26 cellular contexts compared by ENCODE assay signal in the genomic region with DNA sequence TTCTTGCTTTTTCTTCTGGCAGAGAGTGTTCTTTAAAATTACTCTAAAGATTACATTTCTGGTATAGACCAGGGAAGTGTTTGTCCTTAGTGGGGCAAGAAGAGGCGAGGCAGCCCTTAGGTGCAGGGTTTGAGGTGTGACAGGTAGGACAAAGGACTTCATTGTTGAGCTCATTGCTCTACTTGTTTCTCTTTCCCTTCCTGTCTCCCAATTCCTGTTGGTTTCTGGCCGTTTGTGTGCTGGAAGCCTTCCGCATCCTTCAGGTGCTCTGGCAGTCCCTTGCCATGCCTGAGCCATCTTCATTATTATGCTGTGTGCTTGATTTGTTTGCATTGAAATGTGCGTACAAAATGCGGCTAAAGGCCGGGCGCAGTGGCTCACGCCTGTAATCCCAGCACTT.
DNase-seq lines count a peak whose midpoint lies in the region; ATAC-seq and TF ChIP-seq lines count a peak whose summit lies in the region.
"Had no signal": no experiment of that assay in that cellular context is flagged by ENCODE, and none has a peak within 500 bp of the region (broad histone marks: within the 10 kb centered on the region; RNA-seq: fewer than 3 reads in every experiment).

No MANE protein-coding gene starts in this region.

- peaks cover 6% of the 10 kb centered on the region for H3K27me3 Mint-ChIP-seq in GM23338 (ENCODE audit: insufficient read depth, low read depth, poor library complexity)
- no peaks in the 10 kb centered on the region for H3K27me3 Mint-ChIP-seq in stimulated activated memory B cell treated with anti-CD40 and anti-IgM and Interleukin-4, amounts not matched to agents 10 μg/mL and 1 μg/mL and 100 μg/mL, for 72 hours
- H3K27me3 Mint-ChIP-seq: activated CD4-positive, alpha-beta memory T cell treated with anti-CD3 and anti-CD28 coated beads, Interleukin-2, amount 10 ng/mL, durations not matched to agents 7 days and 5 days; B cell; CD4-positive, alpha-beta memory T cell; naive thymus-derived CD8-positive, alpha-beta T cell; stimulated activated naive CD8-positive, alpha-beta T cell treated with anti-CD3 and anti-CD28 coated beads, Interleukin-15, Interleukin-2, amounts not matched to agents 100 ng/mL and 50 ng/mL, for 24 hours had no signal

- peaks cover 18% of the 10 kb centered on the region for H3K36me3 Mint-ChIP-seq in GM23338 (ENCODE audit: low read depth)
- peaks cover 35% of the 10 kb centered on the region for H3K36me3 Mint-ChIP-seq in stimulated activated memory B cell treated with anti-CD40 and anti-IgM and Interleukin-4, amounts not matched to agents 10 μg/mL and 1 μg/mL and 100 μg/mL, for 72 hours

- intact Hi-C loops in prostate gland (cut with DNase I) (no loop called here), posterior cingulate gyrus (cut with DNase I) (no loop called here), psoas muscle (cut with DNase I) (no loop called here)

- H3K27ac ChIP-seq in GM23338 (ENCODE audit: low read depth), result peak overlapping the region; percentile 48; the same call in 1 of the 2 replicates
- peak overlapping the region in 1 of 2 donors; percentile 52 for H3K27ac ChIP-seq in prostate gland
- no peak overlapping the region for H3K27ac ChIP-seq in psoas muscle
- H3K27ac ChIP-seq: left lung, SJCRH30 had no signal

- no peak overlapping the region for H2AFZ ChIP-seq in GM23338

- H3K9me2 ChIP-seq in GM23338 (ENCODE audit: insufficient read depth), result no peaks in the 10 kb centered on the region

- peaks cover 23% of the 10 kb centered on the region for H3K4me1 ChIP-seq in GM23338 (ENCODE audit: insufficient read depth)
- no peaks in the 10 kb centered on the region for H3K4me1 ChIP-seq in prostate gland (replicated peaks)
- H3K4me1 ChIP-seq in psoas muscle, result peaks cover 56% of the 10 kb centered on the region

- TF ChIP-seq POLR2A in prostate gland (IDR thresholded peaks at IDR 0.05), result no peak

- H3K27me3 ChIP-seq in GM23338 (ENCODE audit: insufficient read depth), result no peaks in the 10 kb centered on the region
- H3K27me3 ChIP-seq in prostate gland (replicated peaks; ENCODE audit: insufficient read depth), result no peaks in the 10 kb centered on the region
- no peaks in the 10 kb centered on the region for H3K27me3 ChIP-seq in psoas muscle (ENCODE audit: insufficient read depth in 3 of 3, low read length in 2 of 3)
- H3K27me3 ChIP-seq: body of pancreas, left lung, SJCRH30 had no signal

- H3K9me3 ChIP-seq in prostate gland (no peaks in the 10 kb centered on the region), psoas muscle (no peaks in the 10 kb centered on the region)
- H3K9me3 ChIP-seq: body of pancreas, left lung, SJCRH30 had no signal

- no peak overlapping the region for H3K4me2 ChIP-seq in GM23338

- H3K4me3 ChIP-seq in GM23338 (no peak overlapping the region), prostate gland (no peak overlapping the region), psoas muscle (no peak overlapping the region)
- H3K4me3 ChIP-seq: body of pancreas, left lung, SJCRH30 had no signal

- no peaks in the 10 kb centered on the region for H4K20me1 ChIP-seq in GM23338 (replicated peaks; ENCODE audit: insufficient read depth)

- H3K36me3 ChIP-seq in GM23338 (ENCODE audit: insufficient read depth) (no peaks in the 10 kb centered on the region), prostate gland (no peaks in the 10 kb centered on the region), psoas muscle (ENCODE audit: insufficient read depth in 1 of 2, low read depth in 1 of 2) (no peaks in the 10 kb centered on the region)
- H3K36me3 ChIP-seq: SJCRH30 had no signal

- TF ChIP-seq CTCF in GM23338 (conservative IDR thresholded peaks at IDR 0.05; ENCODE audit: low read depth in 2 of 2) (no peak), prostate gland (IDR thresholded peaks at IDR 0.05) (no peak), psoas muscle (IDR thresholded peaks at IDR 0.05) (no peak)

- H3K79me2 ChIP-seq in GM23338 (replicated peaks; ENCODE audit: insufficient read depth), result peaks cover 22% of the 10 kb centered on the region

- H3K4me1 Mint-ChIP-seq in GM23338, result peaks cover 27% of the 10 kb centered on the region
- H3K4me1 Mint-ChIP-seq in stimulated activated memory B cell treated with anti-CD40 and anti-IgM and Interleukin-4, amounts not matched to agents 10 μg/mL and 1 μg/mL and 100 μg/mL, for 72 hours, result peaks cover 16% of the 10 kb centered on the region

- WGBS in prostate gland, result 52% methylated on average over 8 of the region's 8 CpGs
- 96% methylated on average over 8 of the region's 8 CpGs for WGBS in psoas muscle, 3 donors

- DNase-seq in GM23338 (ENCODE audit: low spot score), result no peak
- DNase-seq in NCI-H526 (lab: John Stamatoyannopoulos, UW), result peak; percentile 90 to 94
- peak; percentile 56 for DNase-seq in prostate gland (ENCODE audit: low spot score)
- DNase-seq in posterior cingulate gyrus, result no peak
- no peak for DNase-seq in psoas muscle
- DNase-seq in stimulated activated CD8-positive, alpha-beta memory T cell treated with anti-CD3 and anti-CD28 coated beads, Interleukin-4, amount 100 ng/mL, for 48 hours, result no peak
- DNase-seq: activated CD4-positive, alpha-beta memory T cell treated with anti-CD3 and anti-CD28 coated beads, Interleukin-2, amount 10 ng/mL, durations not matched to agents 7 days and 5 days; activated CD8-positive, alpha-beta memory T cell treated with anti-CD3 and anti-CD28 coated beads, Interleukin-2, amount 50 U/mL, for 4 hours; activated naive CD4-positive, alpha-beta T cell treated with anti-CD3 and anti-CD28 coated beads, Interleukin-2, amount 50 U/mL, for 16 hours; CD4-positive, alpha-beta memory T cell; cerebellar nuclear complex; DMS 273 treated with DMSO at 0.1 percent for 48 hours; Kasumi-1; left lung; MV-4-11; naive thymus-derived CD8-positive, alpha-beta T cell; NCI-H146; RPMI8226; SJCRH30; SW 1271; T-helper 9 cell had no signal

- no peak overlapping the region for H3K4me3 Mint-ChIP-seq in GM23338
- no peak overlapping the region for H3K4me3 Mint-ChIP-seq in stimulated activated memory B cell treated with anti-CD40 and anti-IgM and Interleukin-4, amounts not matched to agents 10 μg/mL and 1 μg/mL and 100 μg/mL, for 72 hours
- H3K4me3 Mint-ChIP-seq: activated CD4-positive, alpha-beta memory T cell treated with anti-CD3 and anti-CD28 coated beads, Interleukin-2, amount 10 ng/mL, durations not matched to agents 7 days and 5 days; B cell; CD4-positive, alpha-beta memory T cell; naive thymus-derived CD8-positive, alpha-beta T cell; stimulated activated naive CD8-positive, alpha-beta T cell treated with anti-CD3 and anti-CD28 coated beads, Interleukin-15, Interleukin-2, amounts not matched to agents 100 ng/mL and 50 ng/mL, for 24 hours had no signal

- no peak overlapping the region for H3K27ac Mint-ChIP-seq in GM23338
- no peak overlapping the region for H3K27ac Mint-ChIP-seq in stimulated activated memory B cell treated with anti-CD40 and anti-IgM and Interleukin-4, amounts not matched to agents 10 μg/mL and 1 μg/mL and 100 μg/mL, for 72 hours
- H3K27ac Mint-ChIP-seq: activated CD4-positive, alpha-beta memory T cell treated with anti-CD3 and anti-CD28 coated beads, Interleukin-2, amount 10 ng/mL, durations not matched to agents 7 days and 5 days; B cell; stimulated activated naive CD8-positive, alpha-beta T cell treated with anti-CD3 and anti-CD28 coated beads, Interleukin-15, Interleukin-2, amounts not matched to agents 100 ng/mL and 50 ng/mL, for 24 hours had no signal

- ATAC-seq in GM23338 (no peak), esophagus mucosa (peak; percentile 64), psoas muscle (no peak)
- no peak for ATAC-seq in stimulated activated memory B cell treated with anti-CD40 and anti-IgM and Interleukin-4, amounts not matched to agents 10 μg/mL and 1 μg/mL and 100 μg/mL, for 72 hours
- ATAC-seq: body of pancreas; left lung; naive thymus-derived CD8-positive, alpha-beta T cell had no signal

- H3F3A ChIP-seq in GM23338 (replicated peaks; ENCODE audit: low read depth), result no peaks in the 10 kb centered on the region

- no peaks in the 10 kb centered on the region for H3K9me3 Mint-ChIP-seq in GM23338
- no peaks in the 10 kb centered on the region for H3K9me3 Mint-ChIP-seq in stimulated activated memory B cell treated with anti-CD40 and anti-IgM and Interleukin-4, amounts not matched to agents 10 μg/mL and 1 μg/mL and 100 μg/mL, for 72 hours
- H3K9me3 Mint-ChIP-seq: activated CD4-positive, alpha-beta memory T cell treated with anti-CD3 and anti-CD28 coated beads, Interleukin-2, amount 10 ng/mL, durations not matched to agents 7 days and 5 days; CD4-positive, alpha-beta memory T cell; naive thymus-derived CD8-positive, alpha-beta T cell; stimulated activated naive CD8-positive, alpha-beta T cell treated with anti-CD3 and anti-CD28 coated beads, Interleukin-15, Interleukin-2, amounts not matched to agents 100 ng/mL and 50 ng/mL, for 24 hours had no signal

TF ChIP-seq in GM23338, 12 proteins besides CTCF, POLR2A, EP300 and RAD21 (continues in another document):
- TF ChIP-seq CREB1 (CRISPR knock-in tag; IDR thresholded peaks at IDR 0.05; ENCODE audit: low read depth), result no peak

Comparison
In these comparisons a context has a peak if more than half of its experiments do, and no peak if none do; other contexts are left out.
1. DNase-seq: peak in NCI-H526 (2 of 2) and prostate gland (single experiment); none in GM23338 (single experiment), posterior cingulate gyrus (0 of 10), psoas muscle (0 of 2) and stimulated activated CD8-positive, alpha-beta memory T cell treated with anti-CD3 and anti-CD28 coated beads, Interleukin-4, amount 100 ng/mL, for 48 hours (single experiment).